ENCODE assay signal across 11 cellular contexts in the genomic region with DNA sequence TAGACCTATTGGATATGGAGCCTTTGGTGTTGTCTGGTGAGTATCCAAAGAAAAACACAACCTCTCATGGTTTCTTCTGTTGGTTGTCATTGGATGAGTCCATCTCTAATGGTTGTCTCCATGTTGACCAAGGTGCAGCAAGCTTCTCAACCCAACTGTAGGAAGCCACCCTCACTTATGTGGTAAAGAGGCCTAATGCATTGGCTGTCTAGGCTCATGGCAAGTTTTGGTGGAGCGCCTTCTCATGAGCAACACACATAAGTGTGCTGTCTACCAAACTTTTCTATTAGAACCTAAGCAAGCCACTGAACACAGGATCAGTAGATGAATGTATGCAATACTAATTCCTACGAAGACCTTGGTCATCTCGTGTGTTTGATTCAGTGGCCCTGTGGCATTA. TPM values are rescaled to one million over a fixed set of nuclear protein-coding genes. Genes with fewer than 3 reads are reported as not detected.
DNase-seq lines count a peak whose midpoint lies in the region; ATAC-seq and TF ChIP-seq lines count a peak whose summit lies in the region.
"Had no signal": no experiment of that assay in that cellular context is flagged by ENCODE, and none has a peak within 500 bp of the region (broad histone marks: within the 10 kb centered on the region; RNA-seq: fewer than 3 reads in every experiment).

No MANE protein-coding gene starts in this region.

- H3K27ac Mint-ChIP-seq in activated T-cell treated with anti-CD3 and anti-CD28 coated beads, Interleukin-2, amount 50 U/mL, for 24 hours = no peak overlapping the region

- TF ChIP-seq CTCF in esophagus muscularis mucosa (IDR thresholded peaks at IDR 0.05) = no peak

- TF ChIP-seq POLR2A in esophagus muscularis mucosa (IDR thresholded peaks at IDR 0.05; ENCODE audit: low read depth) = no peak

- no peaks in the 10 kb centered on the region for H3K27me3 ChIP-seq in SJSA1 (replicated peaks)
- H3K27me3 ChIP-seq in esophagus muscularis mucosa = no peaks in the 10 kb centered on the region
- no peaks in the 10 kb centered on the region for H3K27me3 ChIP-seq in skeletal muscle tissue (ENCODE audit: control insufficient read depth in 3 of 3, insufficient read depth in 3 of 3, low read length in 3 of 3)
- H3K27me3 ChIP-seq: BE2C had no signal

- H3K27me3 Mint-ChIP-seq in activated T-cell treated with anti-CD3 and anti-CD28 coated beads, Interleukin-2, amount 50 U/mL, for 24 hours = no peaks in the 10 kb centered on the region

- no peak for DNase-seq in activated T-cell treated with anti-CD3 and anti-CD28 coated beads, Interleukin-2, amount 50 U/mL, for 24 hours
- no peak for DNase-seq in activated T-cell treated with anti-CD3 and anti-CD28 coated beads, Interleukin-2, amount 50 U/mL, for 48 hours
- DNase-seq in SJSA1 (ENCODE audit: low read depth in 1 of 2, low spot score in 2 of 2) (no peak), esophagus muscularis mucosa (ENCODE audit: extremely low spot score) (no peak), 8988T (no peak)
- DNase-seq: anterior cingulate cortex, BE2C, NCI-H1694 had no signal

- H3K36me3 ChIP-seq in SJSA1 (peaks cover 32% of the 10 kb centered on the region), esophagus muscularis mucosa (no peaks in the 10 kb centered on the region), skeletal muscle tissue (ENCODE audit: control insufficient read depth in 3 of 3, insufficient read depth in 3 of 3, low read length in 3 of 3) (peaks cover 0 to 3% (median 0%) of the 10 kb centered on the region in 3 donors)
- H3K36me3 ChIP-seq: BE2C had no signal

- peaks cover 23% of the 10 kb centered on the region for H3K36me3 Mint-ChIP-seq in activated T-cell treated with anti-CD3 and anti-CD28 coated beads, Interleukin-2, amount 50 U/mL, for 24 hours (ENCODE audit: low read depth)

- 93% methylated on average over 3 of the region's 3 CpGs for WGBS in esophagus muscularis mucosa

- H3K9me3 ChIP-seq in SJSA1 (replicated peaks) (no peaks in the 10 kb centered on the region), esophagus muscularis mucosa (no peaks in the 10 kb centered on the region), skeletal muscle tissue (ENCODE audit: control insufficient read depth in 3 of 3, low read length in 3 of 3) (no peaks in the 10 kb centered on the region)
- H3K9me3 ChIP-seq: BE2C had no signal

- no peaks in the 10 kb centered on the region for H3K9me3 Mint-ChIP-seq in activated T-cell treated with anti-CD3 and anti-CD28 coated beads, Interleukin-2, amount 50 U/mL, for 24 hours

- peaks cover 71% of the 10 kb centered on the region for H3K4me1 Mint-ChIP-seq in activated T-cell treated with anti-CD3 and anti-CD28 coated beads, Interleukin-2, amount 50 U/mL, for 24 hours (ENCODE audit: low read depth)

- no peak overlapping the region for H3K9ac ChIP-seq in skeletal muscle tissue (ENCODE audit: low read depth in 1 of 3, low read length in 3 of 3)

- H3K4me3 ChIP-seq in SJSA1 (peak overlapping the region; percentile 2; the same call in 1 of the 2 replicates), esophagus muscularis mucosa (peak overlapping the region in 3 of 4 donors; percentile 6 to 98 (median 7)), skeletal muscle tissue (ENCODE audit: low read length in 3 of 3) (peak overlapping the region; percentile 8 to 80 (median 10))

- peaks cover 39% of the 10 kb centered on the region for H3K4me1 ChIP-seq in SJSA1 (replicated peaks)
- peaks cover 40 to 63% (median 48%) of the 10 kb centered on the region in 4 donors for H3K4me1 ChIP-seq in esophagus muscularis mucosa
- peaks cover 9 to 22% (median 12%) of the 10 kb centered on the region in 3 donors for H3K4me1 ChIP-seq in skeletal muscle tissue (ENCODE audit: control insufficient read depth in 3 of 3, insufficient read depth in 3 of 3, low read length in 3 of 3)
- H3K4me1 ChIP-seq: BE2C had no signal

- intact Hi-C loops in esophagus muscularis mucosa (cut with DNase I) = loop anchor here (10.0 kb wide), 2 partner anchors 148 to 292 kb away; partner anchors contain the start of genes IFT20, LYRM9 and TNFAIP1

- H3K4me3 Mint-ChIP-seq in activated T-cell treated with anti-CD3 and anti-CD28 coated beads, Interleukin-2, amount 50 U/mL, for 24 hours = peak overlapping the region; percentile 85

- H3K27ac ChIP-seq in SJSA1 = no peak overlapping the region
- H3K27ac ChIP-seq in esophagus muscularis mucosa (replicated peaks in 1 of 4) = no peak overlapping the region
- H3K27ac ChIP-seq in skeletal muscle tissue (ENCODE audit: low read depth, low read length) = no peak overlapping the region

- no peak for TF ChIP-seq EP300 in esophagus muscularis mucosa (IDR thresholded peaks at IDR 0.05)

- no peak for ATAC-seq in GM19324 (IDR thresholded peaks at IDR 0.05; ENCODE audit: low FRiP score, unreplicated experiment)
- ATAC-seq in GM21515 (IDR thresholded peaks at IDR 0.05; ENCODE audit: unreplicated experiment) = no peak

RNA-seq across cellular contexts. Expression of gene NLK, which starts 0.8 kb away (rescaled TPM):
- 19.3 and 21.8 TPM in 2 replicates for total RNA-seq in SJSA1 (2014; rRNA removed; shearing (Covaris generic))
- total RNA-seq in esophagus muscularis mucosa = 10 to 100 TPM; 10.1 to 16.2 (median 12.6) TPM
- 14.6 TPM for total RNA-seq in skeletal muscle tissue
